1 cellular context compared by ENCODE assay signal in the genomic region with DNA sequence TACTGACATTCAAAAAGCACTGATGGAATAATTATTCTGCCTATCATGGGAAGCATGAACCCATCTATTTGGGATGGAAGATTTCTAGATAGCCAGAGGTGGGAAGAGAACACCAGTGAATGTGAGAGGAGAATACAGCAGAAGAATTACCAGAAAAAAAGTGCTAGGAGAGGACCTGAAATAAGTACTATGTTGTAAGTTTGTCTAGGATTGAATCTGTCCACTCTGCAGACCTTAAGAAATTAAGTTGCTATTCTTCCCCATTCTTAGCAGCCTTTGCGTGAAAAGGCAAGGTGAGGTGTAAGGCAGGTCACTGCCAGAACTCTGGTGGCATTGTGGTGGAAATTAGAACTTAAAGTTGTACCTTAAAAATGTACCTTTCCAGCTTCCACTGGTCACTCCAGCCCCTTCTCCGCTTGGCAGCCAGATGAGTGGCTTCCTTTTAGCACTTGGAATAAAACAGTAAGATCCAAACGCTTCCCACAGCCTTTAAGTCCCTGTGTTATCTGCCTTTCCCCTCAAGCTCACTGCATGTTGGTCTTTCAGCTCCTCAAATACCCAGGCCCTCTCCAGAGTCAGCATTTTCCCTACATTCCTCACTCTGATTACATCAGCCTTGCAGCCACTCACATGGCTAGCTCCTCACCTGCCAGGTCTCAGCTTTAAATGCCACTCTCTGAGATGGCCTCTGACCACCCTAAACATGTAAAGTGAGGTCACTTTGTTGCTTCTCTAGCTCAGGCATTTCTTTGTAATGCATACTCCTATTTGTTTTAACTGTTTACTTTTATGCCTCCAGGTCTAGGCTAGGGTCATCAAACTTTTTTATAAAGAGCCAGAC.
A peak's percentile ranks its signal among the peaks of the same experiment; 100 is the strongest.
TF ChIP-seq lines count a peak whose summit lies in the region.

No MANE protein-coding gene starts in this region.

TF ChIP-seq in WTC11, 78 proteins besides CTCF, POLR2A, EP300 and RAD21 (continued from another document):
- TF ChIP-seq, protein P1, sequence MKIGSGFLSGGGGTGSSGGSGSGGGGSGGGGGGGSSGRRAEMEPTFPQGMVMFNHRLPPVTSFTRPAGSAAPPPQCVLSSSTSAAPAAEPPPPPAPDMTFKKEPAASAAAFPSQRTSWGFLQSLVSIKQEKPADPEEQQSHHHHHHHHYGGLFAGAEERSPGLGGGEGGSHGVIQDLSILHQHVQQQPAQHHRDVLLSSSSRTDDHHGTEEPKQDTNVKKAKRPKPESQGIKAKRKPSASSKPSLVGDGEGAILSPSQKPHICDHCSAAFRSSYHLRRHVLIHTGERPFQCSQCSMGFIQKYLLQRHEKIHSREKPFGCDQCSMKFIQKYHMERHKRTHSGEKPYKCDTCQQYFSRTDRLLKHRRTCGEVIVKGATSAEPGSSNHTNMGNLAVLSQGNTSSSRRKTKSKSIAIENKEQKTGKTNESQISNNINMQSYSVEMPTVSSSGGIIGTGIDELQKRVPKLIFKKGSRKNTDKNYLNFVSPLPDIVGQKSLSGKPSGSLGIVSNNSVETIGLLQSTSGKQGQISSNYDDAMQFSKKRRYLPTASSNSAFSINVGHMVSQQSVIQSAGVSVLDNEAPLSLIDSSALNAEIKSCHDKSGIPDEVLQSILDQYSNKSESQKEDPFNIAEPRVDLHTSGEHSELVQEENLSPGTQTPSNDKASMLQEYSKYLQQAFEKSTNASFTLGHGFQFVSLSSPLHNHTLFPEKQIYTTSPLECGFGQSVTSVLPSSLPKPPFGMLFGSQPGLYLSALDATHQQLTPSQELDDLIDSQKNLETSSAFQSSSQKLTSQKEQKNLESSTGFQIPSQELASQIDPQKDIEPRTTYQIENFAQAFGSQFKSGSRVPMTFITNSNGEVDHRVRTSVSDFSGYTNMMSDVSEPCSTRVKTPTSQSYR (CRISPR knock-in tag; IDR thresholded peaks at IDR 0.05), result no peak
- no peak for TF ChIP-seq FOXJ3 (CRISPR knock-in tag; IDR thresholded peaks at IDR 0.05; ENCODE audit: borderline replicate concordance)
- no peak for TF ChIP-seq ZNF425 (CRISPR knock-in tag; conservative IDR thresholded peaks at IDR 0.05)
- TF ChIP-seq CBFB (CRISPR knock-in tag; IDR thresholded peaks at IDR 0.05; ENCODE audit: low read depth), result no peak
- no peak for TF ChIP-seq TEAD4 (CRISPR knock-in tag; IDR thresholded peaks at IDR 0.05)
- no peak for TF ChIP-seq RELA (CRISPR knock-in tag; IDR thresholded peaks at IDR 0.05; ENCODE audit: borderline replicate concordance)
- TF ChIP-seq RORB (CRISPR knock-in tag; IDR thresholded peaks at IDR 0.05), result no peak
- TF ChIP-seq ETV6 (CRISPR knock-in tag; IDR thresholded peaks at IDR 0.05), result no peak
- TF ChIP-seq ERG (CRISPR knock-in tag; IDR thresholded peaks at IDR 0.05), result peak; percentile 5; the same call in 1 of the 2 replicates
- TF ChIP-seq JAZF1 (CRISPR knock-in tag; IDR thresholded peaks at IDR 0.05), result no peak
- TF ChIP-seq, protein P2, sequence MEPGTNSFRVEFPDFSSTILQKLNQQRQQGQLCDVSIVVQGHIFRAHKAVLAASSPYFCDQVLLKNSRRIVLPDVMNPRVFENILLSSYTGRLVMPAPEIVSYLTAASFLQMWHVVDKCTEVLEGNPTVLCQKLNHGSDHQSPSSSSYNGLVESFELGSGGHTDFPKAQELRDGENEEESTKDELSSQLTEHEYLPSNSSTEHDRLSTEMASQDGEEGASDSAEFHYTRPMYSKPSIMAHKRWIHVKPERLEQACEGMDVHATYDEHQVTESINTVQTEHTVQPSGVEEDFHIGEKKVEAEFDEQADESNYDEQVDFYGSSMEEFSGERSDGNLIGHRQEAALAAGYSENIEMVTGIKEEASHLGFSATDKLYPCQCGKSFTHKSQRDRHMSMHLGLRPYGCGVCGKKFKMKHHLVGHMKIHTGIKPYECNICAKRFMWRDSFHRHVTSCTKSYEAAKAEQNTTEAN (CRISPR knock-in tag; IDR thresholded peaks at IDR 0.05), result no peak
- TF ChIP-seq, protein P3, sequence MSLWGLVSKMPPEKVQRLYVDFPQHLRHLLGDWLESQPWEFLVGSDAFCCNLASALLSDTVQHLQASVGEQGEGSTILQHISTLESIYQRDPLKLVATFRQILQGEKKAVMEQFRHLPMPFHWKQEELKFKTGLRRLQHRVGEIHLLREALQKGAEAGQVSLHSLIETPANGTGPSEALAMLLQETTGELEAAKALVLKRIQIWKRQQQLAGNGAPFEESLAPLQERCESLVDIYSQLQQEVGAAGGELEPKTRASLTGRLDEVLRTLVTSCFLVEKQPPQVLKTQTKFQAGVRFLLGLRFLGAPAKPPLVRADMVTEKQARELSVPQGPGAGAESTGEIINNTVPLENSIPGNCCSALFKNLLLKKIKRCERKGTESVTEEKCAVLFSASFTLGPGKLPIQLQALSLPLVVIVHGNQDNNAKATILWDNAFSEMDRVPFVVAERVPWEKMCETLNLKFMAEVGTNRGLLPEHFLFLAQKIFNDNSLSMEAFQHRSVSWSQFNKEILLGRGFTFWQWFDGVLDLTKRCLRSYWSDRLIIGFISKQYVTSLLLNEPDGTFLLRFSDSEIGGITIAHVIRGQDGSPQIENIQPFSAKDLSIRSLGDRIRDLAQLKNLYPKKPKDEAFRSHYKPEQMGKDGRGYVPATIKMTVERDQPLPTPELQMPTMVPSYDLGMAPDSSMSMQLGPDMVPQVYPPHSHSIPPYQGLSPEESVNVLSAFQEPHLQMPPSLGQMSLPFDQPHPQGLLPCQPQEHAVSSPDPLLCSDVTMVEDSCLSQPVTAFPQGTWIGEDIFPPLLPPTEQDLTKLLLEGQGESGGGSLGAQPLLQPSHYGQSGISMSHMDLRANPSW (CRISPR knock-in tag; conservative IDR thresholded peaks at IDR 0.05; ENCODE audit: low read depth), result no peak
